Comparison of ENCODE assay signal across 11 cellular contexts in genomic region chr7:2729043-2729892, GRCh38. TPM values are rescaled to one million over a fixed set of nuclear protein-coding genes. Genes with fewer than 3 reads are reported as not detected.
DNase-seq lines count a peak whose midpoint lies in the region; ATAC-seq and TF ChIP-seq lines count a peak whose summit lies in the region.
"Had no signal": no experiment of that assay in that cellular context is flagged by ENCODE, and none has a peak within 500 bp of the region (broad histone marks: within the 10 kb centered on the region; RNA-seq: fewer than 3 reads in every experiment).

No MANE protein-coding gene starts in this region.

- peaks cover 76% of the 10 kb centered on the region for H3K36me3 Mint-ChIP-seq in GM23338 (ENCODE audit: low read depth)
- peaks cover 6% of the 10 kb centered on the region for H3K36me3 Mint-ChIP-seq in activated naive CD4-positive, alpha-beta T cell treated with anti-CD3 and anti-CD28 coated beads, Interleukin-2, amount 10 ng/mL, durations not matched to agents 7 days and 5 days

- H3K27ac ChIP-seq in GM23338 (ENCODE audit: low read depth) (peak overlapping the region; percentile 81), colonic mucosa (peak overlapping the region; percentile 30), lower lobe of right lung (peak overlapping the region; percentile 34), spleen (peak overlapping the region in 7 of 8 donors; percentile 17 to 78 (median 70))

- TF ChIP-seq CTCF in GM23338 (conservative IDR thresholded peaks at IDR 0.05; ENCODE audit: low read depth in 2 of 2) (no peak), colonic mucosa (IDR thresholded peaks at IDR 0.05) (no peak), lower lobe of right lung (IDR thresholded peaks at IDR 0.05) (no peak), spleen (IDR thresholded peaks at IDR 0.05 in 8 of 11, conservative IDR thresholded peaks at IDR 0.05 in 3 of 11) (no peak)

- DNase-seq in GM23338 (ENCODE audit: low spot score): no peak
- DNase-seq in colonic mucosa: no peak
- DNase-seq in lower lobe of right lung: no peak
- peak; percentile 82 for DNase-seq in spleen
- no peak for DNase-seq in activated naive CD4-positive, alpha-beta T cell treated with anti-CD3 and anti-CD28 coated beads, Interleukin-2, amount 10 ng/mL, durations not matched to agents 7 days and 5 days
- DNase-seq in erythroblast (lab: John Stamatoyannopoulos, UW): no peak
- no peak for DNase-seq in SW 1271 (lab: John Stamatoyannopoulos, UW)
- DNase-seq: mammary epithelial cell, MM.1S had no signal

- peak overlapping the region; percentile 86 for H3K27ac Mint-ChIP-seq in GM23338
- no peak overlapping the region for H3K27ac Mint-ChIP-seq in activated naive CD4-positive, alpha-beta T cell treated with anti-CD3 and anti-CD28 coated beads, Interleukin-2, amount 10 ng/mL, durations not matched to agents 7 days and 5 days
- H3K27ac Mint-ChIP-seq: CD8-positive, alpha-beta T cell had no signal

- ATAC-seq in GM23338 (no peak; the same call in 2 of the 3 replicates), lower lobe of right lung (peak in 1 of 2 donors; percentile 5), HG03175 (IDR thresholded peaks at IDR 0.05; ENCODE audit: unreplicated experiment) (no peak)
- ATAC-seq: CD8-positive, alpha-beta T cell had no signal

- CTCF ChIA-PET in activated naive CD4-positive, alpha-beta T cell treated with anti-CD3 and anti-CD28 coated beads, Interleukin-2, amount 10 ng/mL, durations not matched to agents 7 days and 5 days (lab: Charles Lee): interaction anchor here (2.5 kb wide), 1 partner anchor 11 kb away, joined by 11 read pairs; no protein-coding TSS in a partner anchor

- H3K9me3 ChIP-seq in colonic mucosa (no peaks in the 10 kb centered on the region), lower lobe of right lung (no peaks in the 10 kb centered on the region), spleen (peaks cover 0 to 5% (median 0%) of the 10 kb centered on the region in 8 donors)

- H3K4me1 ChIP-seq in GM23338 (ENCODE audit: insufficient read depth) (no peaks in the 10 kb centered on the region), colonic mucosa (no peaks in the 10 kb centered on the region), lower lobe of right lung (peaks cover 37% of the 10 kb centered on the region), spleen (peaks cover 8 to 58% (median 29%) of the 10 kb centered on the region in 6 donors)

- H3K9ac ChIP-seq in colonic mucosa (ENCODE audit: low read depth in 2 of 2, low read length in 2 of 2): no peak overlapping the region

- WGBS in spleen, 5 donors: 64 to 83% (median 71%) methylated on average over 34 to 37 of the region's 37 CpGs

- H3K36me3 ChIP-seq in GM23338 (ENCODE audit: insufficient read depth) (peaks cover 11% of the 10 kb centered on the region), colonic mucosa (no peaks in the 10 kb centered on the region), lower lobe of right lung (peaks cover 30% of the 10 kb centered on the region), spleen (peaks cover 0 to 71% (median 20%) of the 10 kb centered on the region in 6 donors)

- peaks cover 11% of the 10 kb centered on the region for H3K27me3 Mint-ChIP-seq in GM23338 (ENCODE audit: insufficient read depth, low read depth, poor library complexity)
- no peaks in the 10 kb centered on the region for H3K27me3 Mint-ChIP-seq in activated naive CD4-positive, alpha-beta T cell treated with anti-CD3 and anti-CD28 coated beads, Interleukin-2, amount 10 ng/mL, durations not matched to agents 7 days and 5 days

- no peak for TF ChIP-seq POLR2A in spleen (IDR thresholded peaks at IDR 0.05)
- TF ChIP-seq POLR2A in erythroblast (IDR thresholded peaks at IDR 0.05; ENCODE audit: low read length): no peak

- peaks cover 9% of the 10 kb centered on the region for H4K20me1 ChIP-seq in GM23338 (replicated peaks; ENCODE audit: insufficient read depth)

- H3K27me3 ChIP-seq in GM23338 (ENCODE audit: insufficient read depth) (no peaks in the 10 kb centered on the region), colonic mucosa (no peaks in the 10 kb centered on the region), lower lobe of right lung (ENCODE audit: low read depth) (no peaks in the 10 kb centered on the region), spleen (replicated peaks in 1 of 7) (no peaks in the 10 kb centered on the region)

- no peaks in the 10 kb centered on the region for H3F3A ChIP-seq in GM23338 (replicated peaks; ENCODE audit: low read depth)

- H3K4me1 Mint-ChIP-seq in GM23338: peaks cover 21% of the 10 kb centered on the region
- peaks cover 12% of the 10 kb centered on the region for H3K4me1 Mint-ChIP-seq in activated naive CD4-positive, alpha-beta T cell treated with anti-CD3 and anti-CD28 coated beads, Interleukin-2, amount 10 ng/mL, durations not matched to agents 7 days and 5 days

- H3K4me3 ChIP-seq in GM23338: no peak overlapping the region
- no peak overlapping the region for H3K4me3 ChIP-seq in colonic mucosa
- no peak overlapping the region for H3K4me3 ChIP-seq in lower lobe of right lung
- H3K4me3 ChIP-seq in spleen: peak overlapping the region in 1 of 8 donors; percentile 28

- H3K9me3 Mint-ChIP-seq in GM23338: no peaks in the 10 kb centered on the region
- H3K9me3 Mint-ChIP-seq in activated naive CD4-positive, alpha-beta T cell treated with anti-CD3 and anti-CD28 coated beads, Interleukin-2, amount 10 ng/mL, durations not matched to agents 7 days and 5 days: no peaks in the 10 kb centered on the region
- H3K9me3 Mint-ChIP-seq: CD8-positive, alpha-beta T cell had no signal

- H3K4me2 ChIP-seq in GM23338: no peak overlapping the region

- intact Hi-C loops in colonic mucosa (cut with DNase I): no loop called here
- intact Hi-C loops in lower lobe of right lung (cut with DNase I): no loop called here
- intact Hi-C loops in spleen (cut with DNase I; ENCODE audit: low total_unique reads): no loop called here

- H3K4me3 Mint-ChIP-seq in GM23338: no peak overlapping the region
- H3K4me3 Mint-ChIP-seq in activated naive CD4-positive, alpha-beta T cell treated with anti-CD3 and anti-CD28 coated beads, Interleukin-2, amount 10 ng/mL, durations not matched to agents 7 days and 5 days: no peak overlapping the region
- H3K4me3 Mint-ChIP-seq: CD8-positive, alpha-beta T cell had no signal

- no peaks in the 10 kb centered on the region for H3K9me2 ChIP-seq in GM23338 (ENCODE audit: insufficient read depth)

- no peak overlapping the region for H2AFZ ChIP-seq in GM23338

- H3K79me2 ChIP-seq in GM23338 (replicated peaks; ENCODE audit: insufficient read depth): peaks cover 55% of the 10 kb centered on the region

TF ChIP-seq in GM23338, 12 proteins besides CTCF, POLR2A, EP300 and RAD21 (continues in another document):
- TF ChIP-seq REST (IDR thresholded peaks at IDR 0.05; ENCODE audit: unreplicated experiment) (no peak), ETS1 (IDR thresholded peaks at IDR 0.05) (no peak), CREB1 (CRISPR knock-in tag; IDR thresholded peaks at IDR 0.05; ENCODE audit: low read depth) (no peak), NANOG (IDR thresholded peaks at IDR 0.05; ENCODE audit: borderline replicate concordance) (no peak), POLR2AphosphoS5 (IDR thresholded peaks at IDR 0.05; ENCODE audit: low read depth) (no peak), JUNB (IDR thresholded peaks at IDR 0.05; ENCODE audit: unreplicated experiment) (no peak), ZNF114 (CRISPR knock-in tag; IDR thresholded peaks at IDR 0.05) (no peak), EZH2 (IDR thresholded peaks at IDR 0.05; ENCODE audit: low read depth, unreplicated experiment) (no peak), ZNF331 (CRISPR knock-in tag; IDR thresholded peaks at IDR 0.05; ENCODE audit: low read depth) (no peak)

RNA-seq across cellular contexts. Expression of gene AMZ1, which starts 41.3 kb away (rescaled TPM):
- total RNA-seq in GM23338 (2014; rRNA removed; shearing (Covaris generic)): 0.73 and 1.6 TPM in 2 replicates
- polyA plus RNA-seq in GM23338 (2016; fragmentation: Nextera tagmentation; extraction: Ambion mirVana) (2.0 and 4.5 TPM in 2 replicates), spleen (1 to 10 TPM in 1 of 3 donors, under 1 TPM in 2; 0.20 to 1.6 (median 0.57) TPM)
- total RNA-seq in colonic mucosa (under 1 TPM in 1 of 2 donors, not detected in 1; 0.08 TPM), lower lobe of right lung (0.47 TPM), spleen (1 to 10 TPM in 6 of 7 donors, under 1 TPM in 1; 0.97 to 3.4 (median 1.9) TPM)

Comparison
In these comparisons a context has a peak if more than half of its experiments do, and no peak if none do; other contexts are left out.
1. H3K27ac ChIP-seq: peak in every context shown above with its lines; median percentile 81 in GM23338; 70 in spleen; 34 in lower lobe of right lung; 30 in colonic mucosa.